8 cellular contexts compared by ENCODE assay signal in the genomic region with DNA sequence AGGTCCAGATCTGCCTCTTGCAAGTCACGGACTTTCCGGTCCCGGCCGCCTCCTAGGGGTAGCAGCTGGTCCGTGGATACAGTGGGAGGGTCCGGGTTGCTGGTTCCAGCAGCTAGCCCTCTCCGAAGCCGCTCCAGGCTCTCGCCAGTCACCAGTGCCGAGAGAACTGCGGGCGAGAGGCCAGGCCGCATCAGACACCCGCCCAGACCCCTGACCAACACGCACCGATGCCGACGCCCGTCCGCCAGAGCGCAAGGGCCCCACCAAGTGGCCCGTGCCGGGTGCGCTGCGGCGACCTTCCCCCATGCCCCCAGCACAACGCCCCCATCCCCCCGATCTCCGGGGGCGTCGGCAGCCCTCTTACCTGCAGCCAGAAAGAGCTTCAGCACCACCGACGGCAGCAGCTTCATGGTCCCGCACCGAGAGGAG. TPM values are rescaled to one million over a fixed set of nuclear protein-coding genes. Genes with fewer than 3 reads are reported as not detected.
DNase-seq lines count a peak whose midpoint lies in the region; ATAC-seq and TF ChIP-seq lines count a peak whose summit lies in the region.

No MANE protein-coding gene starts in this region.

- H3K4me2 ChIP-seq in mesendoderm (ENCODE audit: low read length) = peak overlapping the region; percentile 53

- H3K4ac ChIP-seq in mesendoderm (ENCODE audit: low read depth, low read length) = no peak overlapping the region

- H3K27ac Mint-ChIP-seq in endothelial cell (ENCODE audit: unreplicated experiment) = no peak overlapping the region

- DNase-seq in 8988T (peak; percentile 79), SK-N-MC (ENCODE audit: low read depth, low spot score) (no peak), endothelial cell (ENCODE audit: low spot score) (peak; percentile 62), mesendoderm (peak; percentile 75), tibial nerve (ENCODE audit: low spot score in 2 of 2) (no peak), NCI-H1436 treated with DMSO at 0.1 percent for 48 hours (lab: John Stamatoyannopoulos, UW) (no peak)

- peaks cover 13% of the 10 kb centered on the region for H3K36me3 Mint-ChIP-seq in endothelial cell (ENCODE audit: low read depth, unreplicated experiment)

- no peak overlapping the region for H4K8ac ChIP-seq in mesendoderm (ENCODE audit: low read depth, low read length)

- no peak overlapping the region for H4K5ac ChIP-seq in mesendoderm (ENCODE audit: low read length)

- peak; percentile 35; the same call in 1 of the 2 replicates for TF ChIP-seq CTCF in GM12875 (IDR thresholded peaks at IDR 0.05; ENCODE audit: borderline replicate concordance, insufficient read depth, low read depth, low read length)
- TF ChIP-seq CTCF in endothelial cell (IDR thresholded peaks at IDR 0.05; ENCODE audit: unreplicated experiment) = no peak
- TF ChIP-seq CTCF in tibial nerve (IDR thresholded peaks at IDR 0.05) = peak in 3 of 5 experiments; percentile 41 to 60 (median 50)

- H2AK5ac ChIP-seq in mesendoderm (ENCODE audit: low read length) = no peak overlapping the region

- peaks cover 8% of the 10 kb centered on the region for H3K27me3 Mint-ChIP-seq in endothelial cell (ENCODE audit: unreplicated experiment)

- ATAC-seq in HG03108 (IDR thresholded peaks at IDR 0.05; ENCODE audit: unreplicated experiment) = peak; percentile 21

- TF ChIP-seq EP300 in tibial nerve (IDR thresholded peaks at IDR 0.05) = no peak

- H3K4me1 ChIP-seq in mesendoderm (ENCODE audit: control insufficient read depth, low read depth, low read length) (peaks cover 3% of the 10 kb centered on the region), tibial nerve (peaks cover 0 to 63% (median 29%) of the 10 kb centered on the region in 4 donors)

- TF ChIP-seq POLR2A in tibial nerve (IDR thresholded peaks at IDR 0.05) = no peak

- no peak overlapping the region for H2BK5ac ChIP-seq in mesendoderm (ENCODE audit: low read length)

- peak overlapping the region; percentile 87 for H3K56ac ChIP-seq in mesendoderm (ENCODE audit: low read length)

- no peaks in the 10 kb centered on the region for H3K9me3 Mint-ChIP-seq in endothelial cell (ENCODE audit: unreplicated experiment)

- H3K18ac ChIP-seq in mesendoderm (ENCODE audit: low read length) = peak overlapping the region; percentile 53

- H3K4me3 Mint-ChIP-seq in endothelial cell (ENCODE audit: unreplicated experiment) = peak overlapping the region; percentile 95

- no peak overlapping the region for H2BK120ac ChIP-seq in mesendoderm (ENCODE audit: low read depth, low read length)

- H3K36me3 ChIP-seq in SK-N-MC (ENCODE audit: insufficient read depth, low read length) = no peaks in the 10 kb centered on the region
- no peaks in the 10 kb centered on the region for H3K36me3 ChIP-seq in mesendoderm (ENCODE audit: control insufficient read depth, insufficient read depth, low read length)
- no peaks in the 10 kb centered on the region for H3K36me3 ChIP-seq in tibial nerve

- H3K27ac ChIP-seq in SK-N-MC (no peak overlapping the region), mesendoderm (ENCODE audit: low read depth, low read length) (no peak overlapping the region), tibial nerve (peak overlapping the region; percentile 73 to 94 (median 84))

- H3K9ac ChIP-seq in SK-N-MC (ENCODE audit: insufficient read length) = no peak overlapping the region
- peak overlapping the region; percentile 75 for H3K9ac ChIP-seq in mesendoderm (ENCODE audit: low read length)

- no peak overlapping the region for H3K23ac ChIP-seq in mesendoderm (ENCODE audit: low read length)

- H3K9me3 ChIP-seq in SK-N-MC (ENCODE audit: low read depth, low read length) (no peaks in the 10 kb centered on the region), tibial nerve (no peaks in the 10 kb centered on the region)

- H2BK15ac ChIP-seq in mesendoderm (replicated peaks; ENCODE audit: low read depth) = no peak overlapping the region

- no peaks in the 10 kb centered on the region for H3K79me1 ChIP-seq in mesendoderm (ENCODE audit: low read length)

- H3K79me2 ChIP-seq in mesendoderm (ENCODE audit: control insufficient read depth, insufficient read depth, low read length) = no peaks in the 10 kb centered on the region

- H3K4me3 ChIP-seq in GM12875 (ENCODE audit: low read depth, low read length) (peak overlapping the region; percentile 62), SK-N-MC (peak overlapping the region; percentile 83), mesendoderm (ENCODE audit: low read length) (peak overlapping the region; percentile 46), tibial nerve (peak overlapping the region; percentile 66 to 84 (median 74))

- H3K27me3 ChIP-seq in mesendoderm (ENCODE audit: insufficient read depth, low read length, poor library complexity) (no peaks in the 10 kb centered on the region), tibial nerve (no peaks in the 10 kb centered on the region)

- peaks cover 54% of the 10 kb centered on the region for H3K4me1 Mint-ChIP-seq in endothelial cell (ENCODE audit: unreplicated experiment)

- no CpG with 5 or more reads among the region's 35 CpGs for WGBS in mesendoderm (ENCODE audit: extremely low coverage, insufficient coverage, low lambda C conversion rate)
- WGBS in tibial nerve, 2 donors = 0 to 3% methylated on average over 3 to 11 of the region's 35 CpGs

RNA-seq across cellular contexts. Expression of a gene that starts 0.5 kb away (rescaled TPM):
- total RNA-seq in endothelial cell (ENCODE audit: unreplicated experiment) (22.6 TPM), tibial nerve (10 to 100 TPM; 27.1 to 30.9 (median 27.8) TPM)
- 6.7 TPM for polyA plus RNA-seq in mesendoderm (2013, experiment 1 of 2)
- 7.2 TPM for polyA plus RNA-seq in mesendoderm (2013, experiment 2 of 2)

RNA-seq across cellular contexts. Expression of a gene that starts 14.1 kb away (rescaled TPM):
- total RNA-seq in endothelial cell (ENCODE audit: unreplicated experiment) = 0.23 TPM
- not detected for polyA plus RNA-seq in mesendoderm (2013, experiment 1 of 2)
- polyA plus RNA-seq in mesendoderm (2013, experiment 2 of 2) = not detected
- total RNA-seq in tibial nerve = not detected

RNA-seq across cellular contexts. Expression of a gene that starts 43.0 kb away (rescaled TPM):
- total RNA-seq in endothelial cell (ENCODE audit: unreplicated experiment) = 86.2 TPM
- 297 TPM for polyA plus RNA-seq in mesendoderm (2013, experiment 1 of 2)
- 277 TPM for polyA plus RNA-seq in mesendoderm (2013, experiment 2 of 2)
- total RNA-seq in tibial nerve = 100 to 1,000 TPM in 3 of 4 donors, 10 to 100 TPM in 1; 98.2 to 146 (median 109) TPM

RNA-seq across cellular contexts. Expression of a gene that starts 55.7 kb away (rescaled TPM):
- total RNA-seq in endothelial cell (ENCODE audit: unreplicated experiment) = 138 TPM
- 38.3 TPM for polyA plus RNA-seq in mesendoderm (2013, experiment 1 of 2)
- 37.3 TPM for polyA plus RNA-seq in mesendoderm (2013, experiment 2 of 2)
- 100 to 1,000 TPM; 119 to 212 (median 162) TPM for total RNA-seq in tibial nerve

Comparison
In these comparisons a context has a peak if more than half of its experiments do, and no peak if none do; other contexts are left out.
1. DNase-seq: peak in 8988T (single experiment), endothelial cell (single experiment) and mesendoderm (single experiment); none in SK-N-MC (single experiment), tibial nerve (0 of 2) and NCI-H1436 treated with DMSO at 0.1 percent for 48 hours (single experiment).
2. H3K27ac ChIP-seq: peak in tibial nerve (4 of 4); none in SK-N-MC (single experiment) and mesendoderm (single experiment).
3. Peak in every context shown above with its lines, with median percentiles within 50 percentile points of each other: H3K4me3 ChIP-seq.